Comparison of ENCODE assay signal across 1 cellular context in genomic region chr9:135552698-135553161, GRCh38.
TF ChIP-seq lines count a peak whose summit lies in the region.

No MANE protein-coding gene starts in this region.

TF ChIP-seq in HCT116, 20 proteins besides CTCF, POLR2A, EP300 and RAD21:
- TF ChIP-seq SRF (IDR thresholded peaks at IDR 0.05; ENCODE audit: low read depth) (no peak), EZH2 (IDR thresholded peaks at IDR 0.05) (no peak), SP1 (IDR thresholded peaks at IDR 0.05; ENCODE audit: low read depth) (no peak), ZBTB33 (IDR thresholded peaks at IDR 0.05; ENCODE audit: extremely low read depth, insufficient replicate concordance, low read length) (no peak), ZNF274 (IDR thresholded peaks at IDR 0.05; ENCODE audit: low read depth, low read length) (no peak), ZFX (IDR thresholded peaks at IDR 0.05) (no peak), YY1 (IDR thresholded peaks at IDR 0.05; ENCODE audit: extremely low read depth, insufficient replicate concordance, low read depth, low read length) (no peak), TCF7L2 (IDR thresholded peaks at IDR 0.05; ENCODE audit: borderline replicate concordance, extremely low read depth, insufficient read depth, insufficient read length) (no peak), CEBPB (IDR thresholded peaks at IDR 0.05; ENCODE audit: low read depth) (no peak), JUND (IDR thresholded peaks at IDR 0.05) (no peak), SIN3A (IDR thresholded peaks at IDR 0.05; ENCODE audit: low read depth) (no peak), MAX (IDR thresholded peaks at IDR 0.05) (no peak), CBX3 (IDR thresholded peaks at IDR 0.05; ENCODE audit: low read depth) (no peak), ATF3 (IDR thresholded peaks at IDR 0.05) (no peak), EZH2phosphoT487 (IDR thresholded peaks at IDR 0.05; ENCODE audit: borderline replicate concordance) (no peak), FOSL1 (IDR thresholded peaks at IDR 0.05; ENCODE audit: low read depth) (no peak), POLR2AphosphoS5 (IDR thresholded peaks at IDR 0.05; ENCODE audit: low read depth, low read length) (no peak), REST (IDR thresholded peaks at IDR 0.05; ENCODE audit: low read depth) (no peak), EGR1 (IDR thresholded peaks at IDR 0.05; ENCODE audit: low read depth) (no peak), ELF1 (IDR thresholded peaks at IDR 0.05; ENCODE audit: borderline replicate concordance, low read depth) (no peak)
